In the genomic region with DNA sequence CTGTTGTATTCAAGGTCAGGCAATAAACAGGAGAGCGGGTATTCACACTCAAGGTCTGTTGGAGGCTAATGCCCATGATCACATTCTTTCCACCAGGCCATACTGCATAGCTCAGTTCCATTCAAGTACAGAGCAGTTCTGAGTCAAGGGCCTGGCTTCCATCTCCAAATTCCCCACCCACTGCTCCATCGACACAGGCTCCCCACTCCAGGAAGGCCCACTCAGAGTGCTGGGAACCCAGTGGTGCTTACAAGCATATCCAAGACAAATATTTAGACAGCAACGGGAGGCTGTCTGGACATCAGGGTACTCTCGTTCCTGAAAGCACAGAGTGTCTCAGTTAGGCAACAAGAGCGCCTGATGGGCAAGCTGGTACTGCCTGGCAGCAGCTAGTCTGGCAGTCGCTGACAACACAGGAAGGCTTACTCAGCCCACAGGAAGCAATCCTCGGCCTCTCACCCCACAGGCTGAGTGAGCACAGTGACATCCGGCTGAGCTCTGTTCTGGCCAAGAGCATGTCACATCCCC, we compare ENCODE assay signal across 8 cellular contexts. TPM values are rescaled to one million over a fixed set of nuclear protein-coding genes. Genes with fewer than 3 reads are reported as not detected.
DNase-seq lines count a peak whose midpoint lies in the region; ATAC-seq and TF ChIP-seq lines count a peak whose summit lies in the region.

No MANE protein-coding gene starts in this region.

- H3K36me3 Mint-ChIP-seq in endodermal cell (ENCODE audit: low read depth): peaks cover 42% of the 10 kb centered on the region

- DNase-seq in NCI-H2196 treated with DMSO at 0.1 percent for 48 hours (lab: John Stamatoyannopoulos, UW; ENCODE audit: unreplicated experiment) (peak; percentile 46), endodermal cell (no peak), SKM-1 (lab: John Stamatoyannopoulos, UW; ENCODE audit: unreplicated experiment) (no peak)
- DNase-seq in activated CD8-positive, alpha-beta memory T cell treated with anti-CD3 and anti-CD28 coated beads, Interleukin-2, amount 50 U/mL, for 1 hour (ENCODE audit: extremely low read depth): peak; percentile 48
- peak; percentile 82 for DNase-seq in stimulated activated CD8-positive, alpha-beta memory T cell treated with anti-CD3 and anti-CD28 coated beads, Interleukin-4, amount 100 ng/mL, for 48 hours

- TF ChIP-seq CTCF in endodermal cell (conservative IDR thresholded peaks at IDR 0.05): peak; percentile 32

- no peak overlapping the region for H3K4me3 Mint-ChIP-seq in endodermal cell

- no peaks in the 10 kb centered on the region for H3K4me1 ChIP-seq in endodermal cell (ENCODE audit: control insufficient read depth, insufficient read depth, low read length)
- peaks cover 52% of the 10 kb centered on the region for H3K4me1 ChIP-seq in muscle layer of colon (ENCODE audit: insufficient read depth, low read length)

- H3K4me3 ChIP-seq in endodermal cell (ENCODE audit: low read length) (no peak overlapping the region), muscle layer of colon (ENCODE audit: low read depth in 1 of 2, low read length in 2 of 2) (no peak overlapping the region)

- ATAC-seq in GM18505 (IDR thresholded peaks at IDR 0.05; ENCODE audit: unreplicated experiment): no peak
- no peak for ATAC-seq in HG02938 (IDR thresholded peaks at IDR 0.05; ENCODE audit: unreplicated experiment)

- H3K9me3 ChIP-seq in endodermal cell (ENCODE audit: control insufficient read depth, low read length) (no peaks in the 10 kb centered on the region), muscle layer of colon (ENCODE audit: low read length) (no peaks in the 10 kb centered on the region)

- TF ChIP-seq POLR2A in GM18505 (IDR thresholded peaks at IDR 0.05; ENCODE audit: borderline replicate concordance, extremely low read depth, insufficient read depth, insufficient read length): peak; percentile 32

- peaks cover 4% of the 10 kb centered on the region for H3K4me1 Mint-ChIP-seq in endodermal cell

- H3K27ac Mint-ChIP-seq in endodermal cell: peak overlapping the region; percentile 72

- no peaks in the 10 kb centered on the region for H3K27me3 Mint-ChIP-seq in endodermal cell (ENCODE audit: insufficient read depth)

- 88 to 91% methylated on average over 5 to 8 of the region's 8 CpGs for WGBS in endodermal cell (ENCODE audit: insufficient coverage in 1 of 2, insufficient read length in 1 of 2), 2 experiments

- H3K9me3 Mint-ChIP-seq in endodermal cell: no peaks in the 10 kb centered on the region

- H3K9ac ChIP-seq in endodermal cell (ENCODE audit: extremely low read depth, low read length, poor library complexity, severe bottlenecking): no peak overlapping the region
- peak overlapping the region; percentile 11 for H3K9ac ChIP-seq in muscle layer of colon (ENCODE audit: low read length)

- H3K36me3 ChIP-seq in endodermal cell (ENCODE audit: control insufficient read depth, insufficient read depth, low read length): peaks cover 45% of the 10 kb centered on the region
- H3K36me3 ChIP-seq in muscle layer of colon (ENCODE audit: insufficient read depth, low read length): peaks cover 20% of the 10 kb centered on the region

- H3K27ac ChIP-seq in endodermal cell (ENCODE audit: low read depth, low read length): no peak overlapping the region
- H3K27ac ChIP-seq in muscle layer of colon (ENCODE audit: low read depth, low read length): peak overlapping the region; percentile 95

- H3K27me3 ChIP-seq in endodermal cell (ENCODE audit: control insufficient read depth, insufficient read depth, low read length, poor library complexity, severe bottlenecking) (no peaks in the 10 kb centered on the region), muscle layer of colon (ENCODE audit: control insufficient read depth in 1 of 2, insufficient read depth in 2 of 2, low read length in 2 of 2) (no peaks in the 10 kb centered on the region)

RNA-seq across cellular contexts. Expression of a gene that starts 40.9 kb away (rescaled TPM):
- 10 to 100 TPM; 33.8 to 56.6 TPM for total RNA-seq in endodermal cell
- polyA plus RNA-seq in endodermal cell (2013, experiment 1 of 2): 15.5 TPM
- polyA plus RNA-seq in endodermal cell (2013, experiment 2 of 2): 18.5 TPM

RNA-seq across cellular contexts. Expression of a gene that starts 42.3 kb away (rescaled TPM):
- 100 to 1,000 TPM; 110 to 130 TPM for total RNA-seq in endodermal cell
- 73.1 TPM for polyA plus RNA-seq in endodermal cell (2013, experiment 1 of 2)
- polyA plus RNA-seq in endodermal cell (2013, experiment 2 of 2): 55.9 TPM

Comparison
In these comparisons a context has a peak if more than half of its experiments do, and no peak if none do; other contexts are left out.
1. DNase-seq: peak in NCI-H2196 treated with DMSO at 0.1 percent for 48 hours (single experiment), activated CD8-positive, alpha-beta memory T cell treated with anti-CD3 and anti-CD28 coated beads, Interleukin-2, amount 50 U/mL, for 1 hour (single experiment) and stimulated activated CD8-positive, alpha-beta memory T cell treated with anti-CD3 and anti-CD28 coated beads, Interleukin-4, amount 100 ng/mL, for 48 hours (single experiment); none in endodermal cell (single experiment) and SKM-1 (single experiment).